ENCODE assay signal across 8 cellular contexts in genomic region chr14:37779480-37779879, GRCh38.
"Had no signal": no experiment of that assay in that cellular context is flagged by ENCODE, and none has a peak within 500 bp of the region (broad histone marks: within the 10 kb centered on the region; RNA-seq: fewer than 3 reads in every experiment).

No MANE protein-coding gene starts in this region.

- ATAC-seq: GM12878 had no signal

- H3K4me3 ChIP-seq: GM12878 had no signal

- FAIRE-seq: G401.6, GM12878, GM12891, GM12892, GM18507, GM19239 had no signal

- DNase-seq: GDM1, GF-D8 had no signal
